8 cellular contexts compared by ENCODE assay signal in genomic region chr16:56990407-56991286, GRCh38. TPM values are rescaled to one million over a fixed set of nuclear protein-coding genes. Genes with fewer than 3 reads are reported as not detected.
A peak's percentile ranks its signal among the peaks of the same experiment; 100 is the strongest.
DNase-seq lines count a peak whose midpoint lies in the region; ATAC-seq, FAIRE-seq and TF ChIP-seq lines count a peak whose summit lies in the region.

No MANE protein-coding gene starts in this region.

- H4K20me1 ChIP-seq in HepG2 (ENCODE audit: insufficient read depth, low read length): no peaks in the 10 kb centered on the region

- FAIRE-seq in HepG2 (lab: Jason Lieb, UNC): no peak

- peak overlapping the region; percentile 97 for H3K4me3 Mint-ChIP-seq in activated T-helper 2 cell treated with anti-CD3 and anti-CD28 coated beads, Interferon-gamma antibody, Interleukin-2, Interleukin-4, amounts not matched to agents 10 μg/mL and 5 μg/mL and 100 μg/mL, durations not matched to agents 14 hours and 24 hours and 36 hours (ENCODE audit: low read depth)

- TF ChIP-seq POLR2A in HepG2 (IDR thresholded peaks at IDR 0.05; ENCODE audit: insufficient read depth in 1 of 2, low read depth in 2 of 2, low read length in 2 of 2): no peak

- DNase-seq in activated effector memory CD4-positive, alpha-beta T cell treated with anti-CD3 and anti-CD28 coated beads, Interleukin-2, amount 50 U/mL, for 16 hours: peak; percentile 69
- no peak for DNase-seq in activated effector memory CD4-positive, alpha-beta T cell treated with Interleukin-2 at 50 U/mL for 16 hours
- DNase-seq in activated T-helper 2 cell treated with anti-CD3 and anti-CD28 coated beads, Interferon-gamma antibody, Interleukin-2, Interleukin-4, amounts not matched to agents 10 μg/mL and 5 μg/mL and 100 μg/mL, durations not matched to agents 14 hours and 24 hours and 36 hours (ENCODE audit: low spot score): no peak
- DNase-seq in HepG2 (ENCODE audit: low spot score) (no peak), tibial artery (peak in 1 of 2 donors; percentile 12)

- WGBS in HepG2 (ENCODE audit: low lambda C conversion rate): 63% methylated on average over 16 of the region's 16 CpGs

- H3K27ac ChIP-seq in HepG2 (ENCODE audit: extremely low read length, insufficient read depth, low read length): no peak overlapping the region
- H3K27ac ChIP-seq in tibial artery: peak overlapping the region; percentile 90 to 91

- H3K4me1 ChIP-seq in HepG2 (ENCODE audit: insufficient read depth, low read length) (peaks cover 52% of the 10 kb centered on the region), tibial artery (peaks cover 0 to 50% (median 28%) of the 10 kb centered on the region in 4 donors)

- H3K9me3 ChIP-seq in HepG2 (ENCODE audit: low read length): no peaks in the 10 kb centered on the region
- no peaks in the 10 kb centered on the region for H3K9me3 ChIP-seq in tibial artery

- POLR2A ChIA-PET in HepG2 (lab: Yijun Ruan, JAX): interaction anchor here (2.7 kb wide), 1 partner anchor 25 kb away, joined by 12 read pairs; no protein-coding TSS in a partner anchor

- H3K27me3 Mint-ChIP-seq in activated T-helper 2 cell treated with anti-CD3 and anti-CD28 coated beads, Interferon-gamma antibody, Interleukin-2, Interleukin-4, amounts not matched to agents 10 μg/mL and 5 μg/mL and 100 μg/mL, durations not matched to agents 14 hours and 24 hours and 36 hours (ENCODE audit: low read depth): no peaks in the 10 kb centered on the region

- TF ChIP-seq EP300 in HepG2 (IDR thresholded peaks at IDR 0.05; ENCODE audit: low read depth in 2 of 2, low read length in 2 of 2) (no peak), HepG2 (CRISPR knock-in tag; IDR thresholded peaks at IDR 0.05; ENCODE audit: borderline replicate concordance) (no peak)

- no peaks in the 10 kb centered on the region for H3K79me2 ChIP-seq in HepG2 (ENCODE audit: insufficient read depth, low read length)

- H3K4me3 ChIP-seq in HepG2 (replicated peaks in 1 of 3; ENCODE audit: insufficient read depth in 1 of 3, low read depth in 2 of 3, low read length in 3 of 3) (no peak overlapping the region; a peak in 1 of 6 replicates), tibial artery (peak overlapping the region; percentile 70 to 80)

- H3K4me2 ChIP-seq in HepG2 (ENCODE audit: low read depth, low read length): peak overlapping the region; percentile 92; the same call in 1 of the 2 replicates

- no peak for TF ChIP-seq CTCF in HepG2 (CRISPR knock-in tag; IDR thresholded peaks at IDR 0.05)
- TF ChIP-seq CTCF in tibial artery (IDR thresholded peaks at IDR 0.05): no peak

- peaks cover 67% of the 10 kb centered on the region for H3K4me1 Mint-ChIP-seq in activated T-helper 2 cell treated with anti-CD3 and anti-CD28 coated beads, Interferon-gamma antibody, Interleukin-2, Interleukin-4, amounts not matched to agents 10 μg/mL and 5 μg/mL and 100 μg/mL, durations not matched to agents 14 hours and 24 hours and 36 hours (ENCODE audit: low read depth)

- CTCF ChIA-PET in HepG2 (lab: Yijun Ruan, JAX; ENCODE audit: low intra/inter-chr PET ratio, low total read pairs): no interaction called here

- no peaks in the 10 kb centered on the region for H3K36me3 ChIP-seq in HepG2 (replicated peaks in 1 of 2; ENCODE audit: control insufficient read depth in 1 of 2, insufficient read depth in 2 of 2, low read length in 2 of 2)
- H3K36me3 ChIP-seq in tibial artery: no peaks in the 10 kb centered on the region

- ATAC-seq in HepG2: no peak
- no peak for ATAC-seq in HG03280 (IDR thresholded peaks at IDR 0.05; ENCODE audit: unreplicated experiment)
- ATAC-seq in GM18858 (IDR thresholded peaks at IDR 0.05; ENCODE audit: unreplicated experiment): no peak
- no peak for ATAC-seq in HG02973 (IDR thresholded peaks at IDR 0.05; ENCODE audit: unreplicated experiment)

- peak overlapping the region; percentile 98 for H3K27ac Mint-ChIP-seq in activated T-helper 2 cell treated with anti-CD3 and anti-CD28 coated beads, Interferon-gamma antibody, Interleukin-2, Interleukin-4, amounts not matched to agents 10 μg/mL and 5 μg/mL and 100 μg/mL, durations not matched to agents 14 hours and 24 hours and 36 hours

- H3K9me3 Mint-ChIP-seq in activated T-helper 2 cell treated with anti-CD3 and anti-CD28 coated beads, Interferon-gamma antibody, Interleukin-2, Interleukin-4, amounts not matched to agents 10 μg/mL and 5 μg/mL and 100 μg/mL, durations not matched to agents 14 hours and 24 hours and 36 hours: no peaks in the 10 kb centered on the region

- in situ Hi-C loops in HepG2 (cut with HindIII; ENCODE audit: extremely low pct_ligation_motif_present, low pct_unique_long_range_greater_than_20kb): no loop called here

- peaks cover 76% of the 10 kb centered on the region for H3K36me3 Mint-ChIP-seq in activated T-helper 2 cell treated with anti-CD3 and anti-CD28 coated beads, Interferon-gamma antibody, Interleukin-2, Interleukin-4, amounts not matched to agents 10 μg/mL and 5 μg/mL and 100 μg/mL, durations not matched to agents 14 hours and 24 hours and 36 hours (ENCODE audit: low read depth)

- no TSS peak for BruUV-seq in HepG2 (replicated peaks; lab: Mats Ljungman, UMichigan)

- no peak overlapping the region for H3K9ac ChIP-seq in HepG2 (ENCODE audit: insufficient read depth, low read depth, low read length)

- TF ChIP-seq RAD21 in HepG2 (CRISPR knock-in tag; IDR thresholded peaks at IDR 0.05): no peak

- H2AFZ ChIP-seq in HepG2 (ENCODE audit: low read length): no peak overlapping the region

- intact Hi-C loops in activated T-helper 2 cell treated with anti-CD3 and anti-CD28 coated beads, Interferon-gamma antibody, Interleukin-2, Interleukin-4, amounts not matched to agents 10 μg/mL and 5 μg/mL and 100 μg/mL, durations not matched to agents 14 hours and 24 hours and 36 hours (cut with micrococcal nuclease): loop anchor here (1.0 to 5.0 kb wide), 4 partner anchors 24 to 197 kb away; partner anchors contain the start of genes PSME3IP1 and RSPRY1
- intact Hi-C loops in HepG2 (cut with micrococcal nuclease; ENCODE audit: unreplicated experiment) (no loop called here), tibial artery (cut with DNase I; ENCODE audit: low total_unique reads) (no loop called here)

- peaks cover 3 to 43% of the 10 kb centered on the region in 2 experiments for H3K27me3 ChIP-seq in HepG2 (ENCODE audit: control insufficient read depth in 1 of 2, insufficient read depth in 2 of 2, low read length in 2 of 2)
- no peaks in the 10 kb centered on the region for H3K27me3 ChIP-seq in tibial artery

RNA-seq across cellular contexts. Expression of gene NLRC5, which starts 1.3 kb away (rescaled TPM):
- total RNA-seq in activated T-helper 2 cell treated with anti-CD3 and anti-CD28 coated beads, Interferon-gamma antibody, Interleukin-2, Interleukin-4, amounts not matched to agents 10 μg/mL and 5 μg/mL and 100 μg/mL, durations not matched to agents 14 hours and 24 hours and 36 hours: 166 and 169 TPM in 2 replicates
- total RNA-seq in HepG2 (2016; rRNA removed; fragmentation: Illumina TruSeq; extraction: Trizol): 3.1 and 6.3 TPM in 2 replicates
- 1.8 and 4.8 TPM in 2 replicates for total RNA-seq in HepG2 (2016; cell fraction: cytosol; rRNA removed; fragmentation: Illumina TruSeq; extraction: Trizol; ENCODE audit: low read depth)
- 3.7 and 4.8 TPM in 2 replicates for total RNA-seq in HepG2 (2016; cell fraction: insoluble cytoplasmic fraction; rRNA removed; fragmentation: Illumina TruSeq; extraction: Trizol)
- total RNA-seq in HepG2 (2016; cell fraction: membrane; rRNA removed; fragmentation: Illumina TruSeq; extraction: Trizol): 2.8 and 2.9 TPM in 2 replicates
- 12.6 and 13.0 TPM in 2 replicates for total RNA-seq in HepG2 (2016; cell fraction: nucleus; rRNA removed; fragmentation: Illumina TruSeq; extraction: Trizol)
- 12.7 and 15.7 TPM in 2 replicates for polyA plus RNA-seq in HepG2 (2011; rRNA removed)
- polyA plus RNA-seq in HepG2 (2011; cell fraction: cytosol; rRNA removed): 4.5 and 4.8 TPM in 2 replicates
- 114 and 130 TPM in 2 replicates for polyA plus RNA-seq in HepG2 (2011; cell fraction: nucleus; rRNA removed)
- polyA plus RNA-seq in HepG2 (2012): 3.8 and 11.3 TPM in 2 replicates
- 0.85 and 0.96 TPM in 2 replicates for polyA plus RNA-seq in HepG2 (2016; cell fraction: cytosol; fragmentation: Illumina TruSeq; extraction: Trizol; ENCODE audit: low read depth)
- 3.1 and 3.4 TPM in 2 replicates for polyA plus RNA-seq in HepG2 (2016; cell fraction: insoluble cytoplasmic fraction; fragmentation: Illumina TruSeq; extraction: Trizol; ENCODE audit: low read depth)
- polyA plus RNA-seq in HepG2 (2016; cell fraction: membrane; fragmentation: Illumina TruSeq; extraction: Trizol; ENCODE audit: low read depth): 2.0 and 2.8 TPM in 2 replicates
- polyA plus RNA-seq in HepG2 (2016; cell fraction: nucleus; fragmentation: Illumina TruSeq; extraction: Trizol; ENCODE audit: insufficient read depth, low read depth): 16.8 and 24.4 TPM in 2 replicates
- 21.4 and 102 TPM in 2 replicates for polyA minus RNA-seq in HepG2 (2011; rRNA and poly(A)+ RNA removed; ENCODE audit: low replicate concordance)
- polyA minus RNA-seq in HepG2 (2011; cell fraction: cytosol; rRNA and poly(A)+ RNA removed): 4.4 and 4.9 TPM in 2 replicates
- 33.9 and 46.2 TPM in 2 replicates for polyA minus RNA-seq in HepG2 (2011; cell fraction: nucleus; rRNA and poly(A)+ RNA removed)

RNA-seq across cellular contexts. Expression of gene CETP, which starts 28.9 kb away (rescaled TPM):
- not detected in 2 replicates for total RNA-seq in activated T-helper 2 cell treated with anti-CD3 and anti-CD28 coated beads, Interferon-gamma antibody, Interleukin-2, Interleukin-4, amounts not matched to agents 10 μg/mL and 5 μg/mL and 100 μg/mL, durations not matched to agents 14 hours and 24 hours and 36 hours
- total RNA-seq in HepG2 (2016; rRNA removed; fragmentation: Illumina TruSeq; extraction: Trizol): 0.31 TPM in 1 of 2 replicates, not detected in the other
- not detected in 2 replicates for total RNA-seq in HepG2 (2016; cell fraction: cytosol; rRNA removed; fragmentation: Illumina TruSeq; extraction: Trizol; ENCODE audit: low read depth)
- total RNA-seq in HepG2 (2016; cell fraction: insoluble cytoplasmic fraction; rRNA removed; fragmentation: Illumina TruSeq; extraction: Trizol): 0.17 TPM in 1 of 2 replicates, not detected in the other
- total RNA-seq in HepG2 (2016; cell fraction: membrane; rRNA removed; fragmentation: Illumina TruSeq; extraction: Trizol): 0.14 and 0.25 TPM in 2 replicates
- total RNA-seq in HepG2 (2016; cell fraction: nucleus; rRNA removed; fragmentation: Illumina TruSeq; extraction: Trizol): 0.28 TPM in 2 replicates
- polyA plus RNA-seq in HepG2 (2011; rRNA removed): 9.8 and 15.7 TPM in 2 replicates
- 7.5 and 11.8 TPM in 2 replicates for polyA plus RNA-seq in HepG2 (2011; cell fraction: cytosol; rRNA removed)
- polyA plus RNA-seq in HepG2 (2011; cell fraction: nucleus; rRNA removed): 8.6 and 9.0 TPM in 2 replicates
- polyA plus RNA-seq in HepG2 (2012): 1.5 and 3.1 TPM in 2 replicates
- polyA plus RNA-seq in HepG2 (2016; cell fraction: cytosol; fragmentation: Illumina TruSeq; extraction: Trizol; ENCODE audit: low read depth): 0.25 and 0.33 TPM in 2 replicates
- polyA plus RNA-seq in HepG2 (2016; cell fraction: insoluble cytoplasmic fraction; fragmentation: Illumina TruSeq; extraction: Trizol; ENCODE audit: low read depth): 0.32 and 0.36 TPM in 2 replicates
- 0.11 and 0.17 TPM in 2 replicates for polyA plus RNA-seq in HepG2 (2016; cell fraction: membrane; fragmentation: Illumina TruSeq; extraction: Trizol; ENCODE audit: low read depth)
- polyA plus RNA-seq in HepG2 (2016; cell fraction: nucleus; fragmentation: Illumina TruSeq; extraction: Trizol; ENCODE audit: insufficient read depth, low read depth): 0.56 and 0.62 TPM in 2 replicates
- 0.07 and 7.1 TPM in 2 replicates for polyA minus RNA-seq in HepG2 (2011; rRNA and poly(A)+ RNA removed; ENCODE audit: low replicate concordance)
- 2.1 and 4.2 TPM in 2 replicates for polyA minus RNA-seq in HepG2 (2011; cell fraction: cytosol; rRNA and poly(A)+ RNA removed)
- polyA minus RNA-seq in HepG2 (2011; cell fraction: nucleus; rRNA and poly(A)+ RNA removed): 1.5 and 2.5 TPM in 2 replicates

RNA-seq across cellular contexts. Expression of gene HERPUD1, which starts 58.7 kb away (rescaled TPM):
- total RNA-seq in activated T-helper 2 cell treated with anti-CD3 and anti-CD28 coated beads, Interferon-gamma antibody, Interleukin-2, Interleukin-4, amounts not matched to agents 10 μg/mL and 5 μg/mL and 100 μg/mL, durations not matched to agents 14 hours and 24 hours and 36 hours: 172 and 175 TPM in 2 replicates
- total RNA-seq in HepG2 (2016; rRNA removed; fragmentation: Illumina TruSeq; extraction: Trizol): 65.3 and 96.2 TPM in 2 replicates
- 30.1 and 30.9 TPM in 2 replicates for total RNA-seq in HepG2 (2016; cell fraction: cytosol; rRNA removed; fragmentation: Illumina TruSeq; extraction: Trizol; ENCODE audit: low read depth)
- 63.9 and 93.3 TPM in 2 replicates for total RNA-seq in HepG2 (2016; cell fraction: insoluble cytoplasmic fraction; rRNA removed; fragmentation: Illumina TruSeq; extraction: Trizol)
- total RNA-seq in HepG2 (2016; cell fraction: membrane; rRNA removed; fragmentation: Illumina TruSeq; extraction: Trizol): 64.8 and 86.4 TPM in 2 replicates
- 133 and 155 TPM in 2 replicates for total RNA-seq in HepG2 (2016; cell fraction: nucleus; rRNA removed; fragmentation: Illumina TruSeq; extraction: Trizol)
- 311 and 323 TPM in 2 replicates for polyA plus RNA-seq in HepG2 (2011; rRNA removed)
- polyA plus RNA-seq in HepG2 (2011; cell fraction: cytosol; rRNA removed): 179 and 230 TPM in 2 replicates
- 192 and 208 TPM in 2 replicates for polyA plus RNA-seq in HepG2 (2011; cell fraction: nucleus; rRNA removed)
- 165 and 190 TPM in 2 replicates for polyA plus RNA-seq in HepG2 (2012)
- 33.0 and 44.6 TPM in 2 replicates for polyA plus RNA-seq in HepG2 (2016; cell fraction: cytosol; fragmentation: Illumina TruSeq; extraction: Trizol; ENCODE audit: low read depth)
- 80.1 and 93.2 TPM in 2 replicates for polyA plus RNA-seq in HepG2 (2016; cell fraction: insoluble cytoplasmic fraction; fragmentation: Illumina TruSeq; extraction: Trizol; ENCODE audit: low read depth)
- polyA plus RNA-seq in HepG2 (2016; cell fraction: membrane; fragmentation: Illumina TruSeq; extraction: Trizol; ENCODE audit: low read depth): 58.1 and 78.2 TPM in 2 replicates
- polyA plus RNA-seq in HepG2 (2016; cell fraction: nucleus; fragmentation: Illumina TruSeq; extraction: Trizol; ENCODE audit: insufficient read depth, low read depth): 216 and 231 TPM in 2 replicates
- polyA minus RNA-seq in HepG2 (2011; rRNA and poly(A)+ RNA removed; ENCODE audit: low replicate concordance): 206 and 472 TPM in 2 replicates
- polyA minus RNA-seq in HepG2 (2011; cell fraction: cytosol; rRNA and poly(A)+ RNA removed): 126 and 139 TPM in 2 replicates
- polyA minus RNA-seq in HepG2 (2011; cell fraction: nucleus; rRNA and poly(A)+ RNA removed): 287 and 365 TPM in 2 replicates

Comparison
In these comparisons a context has a peak if more than half of its experiments do, and no peak if none do; other contexts are left out.
1. H3K4me3 ChIP-seq: peak in tibial artery (2 of 2); none in HepG2 (0 of 3).
2. RNA of gene NLRC5, which starts 1.3 kb away (total RNA-seq): 166 to 169 TPM in activated T-helper 2 cell treated with anti-CD3 and anti-CD28 coated beads, Interferon-gamma antibody, Interleukin-2, Interleukin-4, amounts not matched to agents 10 μg/mL and 5 μg/mL and 100 μg/mL, durations not matched to agents 14 hours and 24 hours and 36 hours; 1.8 to 13.0 TPM in HepG2; every median in the first group is over 10 times any median in the second.